Comparison of ENCODE assay signal across 2 cellular contexts in genomic region chr7:42492895-42493294, GRCh38.
TF ChIP-seq lines count a peak whose summit lies in the region.

No MANE protein-coding gene starts in this region.

TF ChIP-seq in SK-N-SH, 30 proteins besides CTCF, POLR2A, EP300 and RAD21 (continued from another document):
- TF ChIP-seq FOSL2 (IDR thresholded peaks at IDR 0.05; ENCODE audit: borderline replicate concordance, low read depth): no peak
- no peak for TF ChIP-seq MAX (IDR thresholded peaks at IDR 0.05; ENCODE audit: low read depth)
- no peak for TF ChIP-seq USF2 (IDR thresholded peaks at IDR 0.05; ENCODE audit: borderline replicate concordance, low read depth, low read length)
- TF ChIP-seq MEF2A (IDR thresholded peaks at IDR 0.05; ENCODE audit: borderline replicate concordance, low read depth): no peak
- no peak for TF ChIP-seq RXRA (IDR thresholded peaks at IDR 0.05; ENCODE audit: borderline replicate concordance, low read depth)
- no peak for TF ChIP-seq NFIC (IDR thresholded peaks at IDR 0.05; ENCODE audit: borderline replicate concordance)

TF ChIP-seq in neural cell, 6 proteins besides CTCF, POLR2A, EP300 and RAD21 (continued from another document):
- no peak for TF ChIP-seq REST (IDR thresholded peaks at IDR 0.05; ENCODE audit: borderline replicate concordance)
